In genomic region chr2:7672027-7672684, GRCh38 we compare ENCODE assay signal across 8 cellular contexts.
DNase-seq lines count a peak whose midpoint lies in the region; ATAC-seq, FAIRE-seq and TF ChIP-seq lines count a peak whose summit lies in the region.

No MANE protein-coding gene starts in this region.

- CTCF ChIA-PET in A549 (lab: Yijun Ruan, JAX): interaction anchor here (0.6 to 2.0 kb wide), 6 partner anchors 11 to 1021 kb away, joined by 3 to 9 read pairs (median 3); no protein-coding TSS in a partner anchor

- H3K9me3 ChIP-seq in A549 (peaks cover 4% of the 10 kb centered on the region; the same call in 1 of the 3 replicates), suprapubic skin (no peaks in the 10 kb centered on the region)

- peak; percentile 13 to 75 for DNase-seq in A549 (ENCODE audit: low read depth in 1 of 2, low spot score in 1 of 2)
- DNase-seq in GM18507 (ENCODE audit: extremely low spot score, insufficient read length, low read depth): peak; percentile 5
- DNase-seq in SKM-1 (lab: John Stamatoyannopoulos, UW; ENCODE audit: unreplicated experiment): peak; percentile 10
- peak; percentile 53 for DNase-seq in amniotic epithelial cell (ENCODE audit: low read depth)
- DNase-seq in left colon: peak in 1 of 2 donors; percentile 68
- peak; percentile 81 for DNase-seq in stimulated activated CD8-positive, alpha-beta memory T cell treated with anti-CD3 and anti-CD28 coated beads, Interleukin-4, amount 100 ng/mL, for 48 hours
- DNase-seq in retina: no peak
- no peak for DNase-seq in suprapubic skin (ENCODE audit: low spot score in 2 of 2)

- H3K36me3 ChIP-seq in suprapubic skin: no peaks in the 10 kb centered on the region

- ATAC-seq in A549 (peak; percentile 47 to 85; a peak in 3 of 6 replicates), left colon (peak; percentile 49)

- peaks cover 4% of the 10 kb centered on the region for H3K27me3 ChIP-seq in suprapubic skin

- TF ChIP-seq POLR2A in A549 (IDR thresholded peaks at IDR 0.05; ENCODE audit: low read length) (no peak), suprapubic skin (IDR thresholded peaks at IDR 0.05) (no peak)

- H3K27ac ChIP-seq in A549 (no peak overlapping the region), suprapubic skin (no peak overlapping the region)

- TF ChIP-seq CTCF in A549 (IDR thresholded peaks at IDR 0.05) (peak; percentile 60), suprapubic skin (IDR thresholded peaks at IDR 0.05) (no peak)

- H3K4me3 ChIP-seq in A549 (no peak overlapping the region), suprapubic skin (no peak overlapping the region)

- H3K4me2 ChIP-seq in A549: no peak overlapping the region

- H3K4me1 ChIP-seq in A549 (no peaks in the 10 kb centered on the region), suprapubic skin (no peaks in the 10 kb centered on the region)

- TF ChIP-seq EP300 in A549 (IDR thresholded peaks at IDR 0.05): no peak
- TF ChIP-seq EP300 in suprapubic skin (IDR thresholded peaks at IDR 0.05): no peak

- peak; percentile 60 to 69; a peak in 4 of 5 replicates for TF ChIP-seq RAD21 in A549 (conservative IDR thresholded peaks at IDR 0.05 in 1 of 2, IDR thresholded peaks at IDR 0.05 in 1 of 2)

- FAIRE-seq in A549 (lab: Jason Lieb, UNC) (peak; percentile 54), GM18507 (lab: Jason Lieb, UNC) (peak; percentile 67)

- 51% methylated on average over 8 of the region's 8 CpGs for WGBS in A549 (ENCODE audit: missing lambda C conversion rate)
- WGBS in suprapubic skin: 85% methylated on average over 8 of the region's 8 CpGs

- intact Hi-C loops in left colon (cut with DNase I, micrococcal nuclease): no loop called here

- POLR2A ChIA-PET in A549 (lab: Yijun Ruan, JAX): no interaction called here

TF ChIP-seq in A549, 52 proteins besides CTCF, POLR2A, EP300 and RAD21:
- TF ChIP-seq HOXA7 (CRISPR knock-in tag; IDR thresholded peaks at IDR 0.05) (no peak), SMC3 (IDR thresholded peaks at IDR 0.05) (peak; percentile 69), MAX (IDR thresholded peaks at IDR 0.05) (no peak), ATOH8 (CRISPR knock-in tag; IDR thresholded peaks at IDR 0.05; ENCODE audit: low read depth) (no peak), ZFP36 (IDR thresholded peaks at IDR 0.05; ENCODE audit: borderline replicate concordance, partially characterized antibody) (no peak), NR3C1 (IDR thresholded peaks at IDR 0.05) (no peak), USF2 (IDR thresholded peaks at IDR 0.05) (no peak), MAZ (IDR thresholded peaks at IDR 0.05; ENCODE audit: borderline replicate concordance, low read depth, low read length) (no peak)

Comparison
In these comparisons a context has a peak if more than half of its experiments do, and no peak if none do; other contexts are left out.
1. DNase-seq: peak in A549 (2 of 2), GM18507 (single experiment), SKM-1 (single experiment), amniotic epithelial cell (single experiment) and stimulated activated CD8-positive, alpha-beta memory T cell treated with anti-CD3 and anti-CD28 coated beads, Interleukin-4, amount 100 ng/mL, for 48 hours (single experiment); none in retina (single experiment) and suprapubic skin (0 of 2).